ENCODE assay signal across 8 cellular contexts in genomic region chr9:35035851-35036701, GRCh38. TPM values are rescaled to one million over a fixed set of nuclear protein-coding genes. Genes with fewer than 3 reads are reported as not detected.
DNase-seq lines count a peak whose midpoint lies in the region; ATAC-seq and TF ChIP-seq lines count a peak whose summit lies in the region.

No MANE protein-coding gene starts in this region.

- H3K27ac Mint-ChIP-seq in CD8-positive, alpha-beta T cell, result no peak overlapping the region
- peak overlapping the region; percentile 30 for H3K27ac Mint-ChIP-seq in activated CD4-positive, alpha-beta memory T cell treated with anti-CD3 and anti-CD28 coated beads, Interleukin-2, amount 10 ng/mL, durations not matched to agents 7 days and 5 days

- H3K4me3 Mint-ChIP-seq in CD8-positive, alpha-beta T cell, result peak overlapping the region; percentile 50
- H3K4me3 Mint-ChIP-seq in activated CD4-positive, alpha-beta memory T cell treated with anti-CD3 and anti-CD28 coated beads, Interleukin-2, amount 10 ng/mL, durations not matched to agents 7 days and 5 days, result peak overlapping the region; percentile 36

- ATAC-seq in CD8-positive, alpha-beta T cell, result peak; percentile 81
- ATAC-seq in GM19351 (IDR thresholded peaks at IDR 0.05; ENCODE audit: unreplicated experiment), result no peak

- H3K27me3 ChIP-seq in CD8-positive, alpha-beta T cell (ENCODE audit: insufficient read depth, low read length), result no peaks in the 10 kb centered on the region
- H3K27me3 ChIP-seq in prostate gland (replicated peaks; ENCODE audit: insufficient read depth), result no peaks in the 10 kb centered on the region

- CTCF ChIA-PET in CD8-positive, alpha-beta T cell (lab: Charles Lee), result interaction anchor here (1.0 to 2.6 kb wide), 3 partner anchors 15 to 133 kb away, joined by 3 to 13 read pairs (median 3); no protein-coding TSS in a partner anchor
- CTCF ChIA-PET in activated CD4-positive, alpha-beta memory T cell treated with anti-CD3 and anti-CD28 coated beads, Interleukin-2, amount 10 ng/mL, durations not matched to agents 7 days and 5 days (lab: Charles Lee), result interaction anchor here (0.5 to 1.3 kb wide), 7 partner anchors 9 to 136 kb away, joined by 3 to 5 read pairs (median 3); partner anchors contain the start of gene PIGO

- peak in 6 of 7 experiments; percentile 6 to 58 (median 38) for DNase-seq in CD8-positive, alpha-beta T cell
- DNase-seq in activated CD4-positive, alpha-beta memory T cell treated with anti-CD3 and anti-CD28 coated beads, Interleukin-2, amount 10 ng/mL, durations not matched to agents 7 days and 5 days, result peak; percentile 67
- DNase-seq in fibroblast of pulmonary artery (ENCODE audit: low read depth) (peak; percentile 77), NCI-H1436 treated with DMSO at 0.1 percent for 48 hours (lab: John Stamatoyannopoulos, UW) (no peak), SKM-1 treated with dmso at 0.1 percent for 144 hours (lab: John Stamatoyannopoulos, UW; ENCODE audit: unreplicated experiment) (no peak), prostate gland (ENCODE audit: low spot score) (no peak)
- peak; percentile 11 to 39 for DNase-seq in stimulated activated CD4-positive, alpha-beta T cell treated with anti-CD3 and anti-CD28 coated beads, Interleukin-12 subunit alpha, Interleukin-12 subunit beta, amount 100 ng/mL, for 24 hours (ENCODE audit: low read depth in 2 of 2)

- TF ChIP-seq CTCF in CD8-positive, alpha-beta T cell (IDR thresholded peaks at IDR 0.05), result no peak
- TF ChIP-seq CTCF in fibroblast of pulmonary artery (IDR thresholded peaks at IDR 0.05; ENCODE audit: low read length, missing control alignments) (no peak), prostate gland (IDR thresholded peaks at IDR 0.05) (no peak)

- no peaks in the 10 kb centered on the region for H3K36me3 ChIP-seq in CD8-positive, alpha-beta T cell (ENCODE audit: insufficient read depth, low read length)
- H3K36me3 ChIP-seq in prostate gland, result no peaks in the 10 kb centered on the region

- WGBS in prostate gland, result 48% methylated on average over 45 of the region's 48 CpGs

- H3K36me3 Mint-ChIP-seq in CD8-positive, alpha-beta T cell, result peaks cover 8% of the 10 kb centered on the region
- H3K36me3 Mint-ChIP-seq in activated CD4-positive, alpha-beta memory T cell treated with anti-CD3 and anti-CD28 coated beads, Interleukin-2, amount 10 ng/mL, durations not matched to agents 7 days and 5 days (ENCODE audit: low read depth), result peaks cover 3% of the 10 kb centered on the region

- POLR2A ChIA-PET in CD8-positive, alpha-beta T cell (lab: Charles Lee), result no interaction called here
- POLR2A ChIA-PET in activated CD4-positive, alpha-beta memory T cell treated with anti-CD3 and anti-CD28 coated beads, Interleukin-2, amount 10 ng/mL, durations not matched to agents 7 days and 5 days (lab: Charles Lee), result interaction anchor here (0.7 to 1.8 kb wide), 4 partner anchors 15 to 44 kb away, joined by 3 to 11 read pairs (median 4); partner anchors contain the start of gene VCP

- no peaks in the 10 kb centered on the region for H3K9me3 ChIP-seq in CD8-positive, alpha-beta T cell (ENCODE audit: low read length)
- H3K9me3 ChIP-seq in prostate gland, result no peaks in the 10 kb centered on the region

- no peak for TF ChIP-seq POLR2A in prostate gland (IDR thresholded peaks at IDR 0.05)

- H3K4me3 ChIP-seq in CD8-positive, alpha-beta T cell (ENCODE audit: low read depth, low read length), result no peak overlapping the region
- H3K4me3 ChIP-seq in fibroblast of pulmonary artery (replicated peaks; ENCODE audit: low read depth, low read length), result peak overlapping the region; percentile 36
- peak overlapping the region in 1 of 2 donors; percentile 2 for H3K4me3 ChIP-seq in prostate gland

- no peak overlapping the region for H3K27ac ChIP-seq in CD8-positive, alpha-beta T cell (ENCODE audit: low read depth, low read length)
- no peak overlapping the region for H3K27ac ChIP-seq in prostate gland

- peaks cover 4% of the 10 kb centered on the region for H3K4me1 Mint-ChIP-seq in CD8-positive, alpha-beta T cell (ENCODE audit: low read depth)
- H3K4me1 Mint-ChIP-seq in activated CD4-positive, alpha-beta memory T cell treated with anti-CD3 and anti-CD28 coated beads, Interleukin-2, amount 10 ng/mL, durations not matched to agents 7 days and 5 days, result peaks cover 11% of the 10 kb centered on the region

- H3K4me1 ChIP-seq in CD8-positive, alpha-beta T cell (ENCODE audit: insufficient read depth, low read length), result peaks cover 5% of the 10 kb centered on the region
- H3K4me1 ChIP-seq in prostate gland (replicated peaks), result no peaks in the 10 kb centered on the region

- H3K9me3 Mint-ChIP-seq in CD8-positive, alpha-beta T cell, result no peaks in the 10 kb centered on the region
- no peaks in the 10 kb centered on the region for H3K9me3 Mint-ChIP-seq in activated CD4-positive, alpha-beta memory T cell treated with anti-CD3 and anti-CD28 coated beads, Interleukin-2, amount 10 ng/mL, durations not matched to agents 7 days and 5 days

- intact Hi-C loops in CD8-positive, alpha-beta T cell (cut with DNase I, micrococcal nuclease), result loop anchor here in 1 of 2 experiments (5.0 kb wide), 1 partner anchor 49 kb away; the partner anchor contains the start of gene DNAJB5
- intact Hi-C loops in prostate gland (cut with DNase I), result no loop called here

- no peaks in the 10 kb centered on the region for H3K27me3 Mint-ChIP-seq in CD8-positive, alpha-beta T cell (ENCODE audit: low read depth)
- H3K27me3 Mint-ChIP-seq in activated CD4-positive, alpha-beta memory T cell treated with anti-CD3 and anti-CD28 coated beads, Interleukin-2, amount 10 ng/mL, durations not matched to agents 7 days and 5 days, result no peaks in the 10 kb centered on the region

RNA-seq across cellular contexts. Expression of gene VCP, which starts 36.3 kb away (rescaled TPM):
- total RNA-seq in CD8-positive, alpha-beta T cell, result 100 to 1,000 TPM; 219 to 231 TPM
- total RNA-seq in activated CD4-positive, alpha-beta memory T cell treated with anti-CD3 and anti-CD28 coated beads, Interleukin-2, amount 10 ng/mL, durations not matched to agents 7 days and 5 days, result 100 to 1,000 TPM; 224 to 236 TPM
- 100 to 1,000 TPM; 161 to 180 TPM for total RNA-seq in prostate gland

RNA-seq across cellular contexts. Expression of gene FANCG, which starts 43.7 kb away (rescaled TPM):
- 10 to 100 TPM; 15.2 to 19.4 TPM for total RNA-seq in CD8-positive, alpha-beta T cell
- 100 to 1,000 TPM in 1 of 2 experiments, 10 to 100 TPM in 1; 97.0 to 100 TPM for total RNA-seq in activated CD4-positive, alpha-beta memory T cell treated with anti-CD3 and anti-CD28 coated beads, Interleukin-2, amount 10 ng/mL, durations not matched to agents 7 days and 5 days
- total RNA-seq in prostate gland, result 10 to 100 TPM; 12.9 to 16.8 TPM

RNA-seq across cellular contexts. Expression of gene DNAJB5, which starts 46.5 kb away (rescaled TPM):
- 1 to 10 TPM; 2.1 to 2.2 TPM for total RNA-seq in CD8-positive, alpha-beta T cell
- total RNA-seq in activated CD4-positive, alpha-beta memory T cell treated with anti-CD3 and anti-CD28 coated beads, Interleukin-2, amount 10 ng/mL, durations not matched to agents 7 days and 5 days, result 1 to 10 TPM; 3.2 to 4.1 TPM
- total RNA-seq in prostate gland, result 10 to 100 TPM; 16.5 to 43.3 TPM

Comparison
In these comparisons a context has a peak if more than half of its experiments do, and no peak if none do; other contexts are left out.
1. DNase-seq: peak in CD8-positive, alpha-beta T cell (6 of 7), activated CD4-positive, alpha-beta memory T cell treated with anti-CD3 and anti-CD28 coated beads, Interleukin-2, amount 10 ng/mL, durations not matched to agents 7 days and 5 days (single experiment), fibroblast of pulmonary artery (single experiment) and stimulated activated CD4-positive, alpha-beta T cell treated with anti-CD3 and anti-CD28 coated beads, Interleukin-12 subunit alpha, Interleukin-12 subunit beta, amount 100 ng/mL, for 24 hours (2 of 2); none in NCI-H1436 treated with DMSO at 0.1 percent for 48 hours (single experiment), SKM-1 treated with dmso at 0.1 percent for 144 hours (single experiment) and prostate gland (single experiment).
2. RNA of gene FANCG, which starts 43.7 kb away (total RNA-seq): 97.0 to 100 TPM in activated CD4-positive, alpha-beta memory T cell treated with anti-CD3 and anti-CD28 coated beads, Interleukin-2, amount 10 ng/mL, durations not matched to agents 7 days and 5 days; 15.2 to 19.4 TPM in CD8-positive, alpha-beta T cell and 12.9 to 16.8 TPM in prostate gland; every median in the first group is over 4 times any median in the second.